13 cellular contexts compared by ENCODE assay signal in genomic region chr1:95013948-95014574, GRCh38. TPM values are rescaled to one million over a fixed set of nuclear protein-coding genes. Genes with fewer than 3 reads are reported as not detected.
DNase-seq lines count a peak whose midpoint lies in the region; ATAC-seq, FAIRE-seq and TF ChIP-seq lines count a peak whose summit lies in the region.
"Had no signal": no experiment of that assay in that cellular context is flagged by ENCODE, and none has a peak within 500 bp of the region (broad histone marks: within the 10 kb centered on the region; RNA-seq: fewer than 3 reads in every experiment).

No MANE protein-coding gene starts in this region.

- H3K9me3 ChIP-seq in kidney (ENCODE audit: control insufficient read depth in 1 of 2, low read length in 2 of 2), result no peaks in the 10 kb centered on the region
- H3K9me3 ChIP-seq: prostate gland had no signal

- FAIRE-seq in kidney (lab: Jason Lieb, UNC), result no peak
- FAIRE-seq: D721Med had no signal

- peaks cover 9 to 15% of the 10 kb centered on the region in 2 donors for H3K4me1 ChIP-seq in kidney (ENCODE audit: control insufficient read depth in 1 of 2, insufficient read depth in 1 of 2, low read depth in 1 of 2, low read length in 2 of 2)
- H3K4me1 ChIP-seq: prostate gland had no signal

- in situ Hi-C loops in KBM-7 (cut with MboI; ENCODE audit: low pct_unique_long_range_greater_than_20kb, low sequenced_read_pairs), result no loop called here

- H3K27ac ChIP-seq in VCaP (peak overlapping the region; percentile 17; the same call in 1 of the 2 replicates), kidney (ENCODE audit: low read depth in 2 of 2, low read length in 2 of 2) (peak overlapping the region; percentile 38 to 81)

- no peak overlapping the region for H3K4me3 ChIP-seq in kidney (ENCODE audit: low read length in 2 of 2)
- H3K4me3 ChIP-seq: prostate gland had no signal

- H3K9ac ChIP-seq in kidney (ENCODE audit: low read length in 2 of 2), result no peak overlapping the region

- peak; percentile 87 for ATAC-seq in sciatic nerve
- no peak for ATAC-seq in GM21360 (IDR thresholded peaks at IDR 0.05; ENCODE audit: unreplicated experiment)
- ATAC-seq in GM18498 (IDR thresholded peaks at IDR 0.05; ENCODE audit: unreplicated experiment), result no peak

- intact Hi-C loops in kidney (cut with DNase I) (no loop called here), sciatic nerve (cut with DNase I) (no loop called here)

- no peak for TF ChIP-seq CTCF in VCaP (conservative IDR thresholded peaks at IDR 0.05)
- no peak for TF ChIP-seq CTCF in kidney (IDR thresholded peaks at IDR 0.05; ENCODE audit: borderline replicate concordance, extremely low read depth, insufficient read depth)

- no peaks in the 10 kb centered on the region for H3K36me3 ChIP-seq in kidney (ENCODE audit: control insufficient read depth in 1 of 2, insufficient read depth in 2 of 2, low read length in 2 of 2)
- H3K36me3 ChIP-seq: prostate gland had no signal

- peak; percentile 13 for DNase-seq in EH (ENCODE audit: low read depth)
- no peak for DNase-seq in kidney
- no peak for DNase-seq in sciatic nerve (ENCODE audit: low spot score)
- DNase-seq in KBM-7, result no peak
- DNase-seq in stimulated activated CD4-positive, alpha-beta T cell treated with anti-CD3 and anti-CD28 coated beads, Interleukin-15, amount 100 ng/mL, for 24 hours, result no peak
- DNase-seq: activated CD4-positive, alpha-beta T cell treated with anti-CD3 and anti-CD28 coated beads for 4 hours; effector CD4-positive, alpha-beta T cell; NCI-H226 had no signal

RNA-seq across cellular contexts. Expression of gene ALG14, which starts 58.7 kb away (rescaled TPM):
- 8.6 TPM for total RNA-seq in kidney
- 11.3 TPM for polyA plus RNA-seq in kidney (ENCODE audit: insufficient read depth, low read depth, low replicate concordance)
- 5.6 TPM for total RNA-seq in sciatic nerve
